10 cellular contexts compared by ENCODE assay signal in genomic region chr1:61337037-61337436, GRCh38.
DNase-seq lines count a peak whose midpoint lies in the region; ATAC-seq and TF ChIP-seq lines count a peak whose summit lies in the region.
"Had no signal": no experiment of that assay in that cellular context is flagged by ENCODE, and none has a peak within 500 bp of the region (broad histone marks: within the 10 kb centered on the region; RNA-seq: fewer than 3 reads in every experiment).

No MANE protein-coding gene starts in this region.

- no peak overlapping the region for H3K27ac Mint-ChIP-seq in activated naive CD8-positive, alpha-beta T cell treated with anti-CD3 and anti-CD28 coated beads, Interleukin-2, amount 50 U/mL, for 24 hours
- H3K27ac Mint-ChIP-seq: activated T-helper 2 cell treated with anti-CD3 and anti-CD28 coated beads, Interferon-gamma antibody, Interleukin-2, Interleukin-4, amounts not matched to agents 10 μg/mL and 5 μg/mL and 100 μg/mL, durations not matched to agents 14 hours and 24 hours and 36 hours had no signal

- peaks cover 12% of the 10 kb centered on the region for H3K4me1 Mint-ChIP-seq in activated naive CD8-positive, alpha-beta T cell treated with anti-CD3 and anti-CD28 coated beads, Interleukin-2, amount 50 U/mL, for 24 hours

- H3F3A ChIP-seq in GM23248 (ENCODE audit: insufficient read depth): peaks cover 23% of the 10 kb centered on the region

- no peaks in the 10 kb centered on the region for H3K9me3 ChIP-seq in GM23248 (ENCODE audit: low read depth)

- no peaks in the 10 kb centered on the region for H3K36me3 ChIP-seq in GM23248 (ENCODE audit: low read depth)

- ATAC-seq in activated naive CD8-positive, alpha-beta T cell treated with anti-CD3 and anti-CD28 coated beads, Interleukin-2, amount 50 U/mL, for 24 hours: no peak

- peak; percentile 5 for DNase-seq in GM23248
- DNase-seq in foreskin fibroblast: peak in 1 of 2 donors; percentile 26
- DNase-seq in renal cortical epithelial cell (ENCODE audit: low read depth): peak; percentile 29
- DNase-seq in activated naive CD8-positive, alpha-beta T cell treated with anti-CD3 and anti-CD28 coated beads, Interleukin-2, amount 50 U/mL, for 24 hours: no peak
- no peak for DNase-seq in NCI-H2171 treated with DMSO at 0.1 percent for 48 hours (lab: John Stamatoyannopoulos, UW)
- DNase-seq in activated gamma-delta T cell (lab: John Stamatoyannopoulos, UW): no peak
- DNase-seq in NCI-H2029 treated with DMSO at 0.1 percent for 48 hours (lab: John Stamatoyannopoulos, UW): no peak
- DNase-seq: NCI-H510A treated with DMSO at 0.1 percent for 48 hours had no signal

- H4K20me1 ChIP-seq in GM23248 (ENCODE audit: insufficient read depth): no peaks in the 10 kb centered on the region

- no peaks in the 10 kb centered on the region for H3K79me2 ChIP-seq in GM23248 (ENCODE audit: insufficient read depth)

- no peak overlapping the region for H3K4me3 Mint-ChIP-seq in activated naive CD8-positive, alpha-beta T cell treated with anti-CD3 and anti-CD28 coated beads, Interleukin-2, amount 50 U/mL, for 24 hours

- peaks cover 4% of the 10 kb centered on the region for H3K27me3 Mint-ChIP-seq in activated naive CD8-positive, alpha-beta T cell treated with anti-CD3 and anti-CD28 coated beads, Interleukin-2, amount 50 U/mL, for 24 hours

- TF ChIP-seq CTCF in VCaP (conservative IDR thresholded peaks at IDR 0.05): peak; percentile 32
- TF ChIP-seq CTCF in foreskin fibroblast (IDR thresholded peaks at IDR 0.05; ENCODE audit: low read depth, low read length): peak; percentile 11

- peaks cover 17% of the 10 kb centered on the region for H3K4me1 ChIP-seq in GM23248 (ENCODE audit: insufficient read depth)

- H3K27ac ChIP-seq in GM23248 (no peak overlapping the region), VCaP (peak overlapping the region; percentile 43)

- no peaks in the 10 kb centered on the region for H3K36me3 Mint-ChIP-seq in activated naive CD8-positive, alpha-beta T cell treated with anti-CD3 and anti-CD28 coated beads, Interleukin-2, amount 50 U/mL, for 24 hours (ENCODE audit: low read depth)

- WGBS in GM23248 (ENCODE audit: low coverage in 1 of 2, low lambda C conversion rate in 2 of 2, missing lambda C conversion rate in 2 of 2), 2 experiments: 93 to 96% methylated on average over 3 of the region's 3 CpGs

- H3K4me2 ChIP-seq in GM23248 (ENCODE audit: unreplicated experiment): no peak overlapping the region

- in situ Hi-C loops in GM23248 (cut with MboI): loop anchor here (10.0 to 25.0 kb wide), 2 partner anchors 275 to 518 kb away; no protein-coding TSS in a partner anchor

- H2AFZ ChIP-seq in GM23248: no peak overlapping the region

- no peaks in the 10 kb centered on the region for H3K9me2 ChIP-seq in GM23248 (ENCODE audit: insufficient read depth)

- peak overlapping the region; percentile 74; the same call in 1 of the 2 replicates for H3K9ac ChIP-seq in GM23248

- H3K9me3 Mint-ChIP-seq in activated naive CD8-positive, alpha-beta T cell treated with anti-CD3 and anti-CD28 coated beads, Interleukin-2, amount 50 U/mL, for 24 hours: no peaks in the 10 kb centered on the region
- H3K9me3 Mint-ChIP-seq: activated T-helper 2 cell treated with anti-CD3 and anti-CD28 coated beads, Interferon-gamma antibody, Interleukin-2, Interleukin-4, amounts not matched to agents 10 μg/mL and 5 μg/mL and 100 μg/mL, durations not matched to agents 14 hours and 24 hours and 36 hours had no signal

- H3K4me3 ChIP-seq in GM23248: no peak overlapping the region
- no peak overlapping the region for H3K4me3 ChIP-seq in foreskin fibroblast (ENCODE audit: low read depth in 1 of 2, low read length in 2 of 2)

- H3K27me3 ChIP-seq in GM23248 (replicated peaks; ENCODE audit: insufficient read depth): no peaks in the 10 kb centered on the region

Comparison
In these comparisons a context has a peak if more than half of its experiments do, and no peak if none do; other contexts are left out.
1. DNase-seq: peak in GM23248 (single experiment) and renal cortical epithelial cell (single experiment); none in activated naive CD8-positive, alpha-beta T cell treated with anti-CD3 and anti-CD28 coated beads, Interleukin-2, amount 50 U/mL, for 24 hours (single experiment), NCI-H2171 treated with DMSO at 0.1 percent for 48 hours (single experiment), activated gamma-delta T cell (single experiment) and NCI-H2029 treated with DMSO at 0.1 percent for 48 hours (single experiment).